ENCODE assay signal across 20 cellular contexts in genomic region chr12:52347016-52347415, GRCh38. TPM values are rescaled to one million over a fixed set of nuclear protein-coding genes. Genes with fewer than 3 reads are reported as not detected.
DNase-seq lines count a peak whose midpoint lies in the region; FAIRE-seq and TF ChIP-seq lines count a peak whose summit lies in the region.
"Had no signal": no experiment of that assay in that cellular context is flagged by ENCODE, and none has a peak within 500 bp of the region (broad histone marks: within the 10 kb centered on the region; RNA-seq: fewer than 3 reads in every experiment).

No MANE protein-coding gene starts in this region.

- no peak overlapping the region for H2AFZ ChIP-seq in osteoblast (ENCODE audit: low read length)

- TF ChIP-seq POLR2A in breast epithelium (IDR thresholded peaks at IDR 0.05) = no peak

- no peaks in the 10 kb centered on the region for H3K79me2 ChIP-seq in osteoblast (ENCODE audit: insufficient read depth, low read length)

- FAIRE-seq in urothelium cell line (lab: Jason Lieb, UNC) = no peak
- FAIRE-seq: A204.1 had no signal

- DNase-seq in breast epithelium (ENCODE audit: low spot score in 2 of 2) (no peak), MCF 10A (ENCODE audit: unreplicated experiment) (no peak), coronary artery (ENCODE audit: low spot score) (no peak), osteoblast (ENCODE audit: insufficient read length, low spot score, missing footprints) (peak; percentile 46), NCI-H2171 (lab: John Stamatoyannopoulos, UW) (no peak), NAMALWA (ENCODE audit: low spot score) (no peak), urothelium cell line (ENCODE audit: low spot score) (no peak), GM19238 (ENCODE audit: insufficient read length, low spot score) (no peak)
- DNase-seq: CD4-positive, CD25-positive, alpha-beta regulatory T cell; IMR-90; Kasumi-1; NCI-H1417; NCI-H1930; NCI-H2171 treated with DMSO at 0.1 percent for 48 hours; NCI-H774; Peyer's patch; SHP77 treated with DMSO at 0.1 percent for 48 hours had no signal

- CTCF ChIA-PET in MCF 10A (lab: Yijun Ruan, JAX) = interaction anchor here (1.2 to 1.3 kb wide), 2 partner anchors 8 to 19 kb away, joined by 3 read pairs; no protein-coding TSS in a partner anchor

- H3K9me3 ChIP-seq in breast epithelium (peaks cover 4 to 14% of the 10 kb centered on the region in 2 donors), osteoblast (ENCODE audit: low read depth, low read length) (no peaks in the 10 kb centered on the region)
- H3K9me3 ChIP-seq: Peyer's patch had no signal

- intact Hi-C loops in breast epithelium (cut with DNase I; ENCODE audit: low total_unique reads) (no loop called here), MCF 10A (cut with micrococcal nuclease) (no loop called here)

- peaks cover 13% of the 10 kb centered on the region for H3K4me1 Mint-ChIP-seq in MCF 10A (ENCODE audit: insufficient read depth, unreplicated experiment)

- H3K36me3 Mint-ChIP-seq in MCF 10A (ENCODE audit: insufficient read depth, unreplicated experiment) = no peaks in the 10 kb centered on the region
- H3K36me3 Mint-ChIP-seq: CD4-positive, CD25-positive, alpha-beta regulatory T cell had no signal

- no peak overlapping the region for H3K4me2 ChIP-seq in osteoblast (ENCODE audit: insufficient read depth, low read length)

- TF ChIP-seq CTCF in breast epithelium (IDR thresholded peaks at IDR 0.05) (no peak), MCF 10A (IDR thresholded peaks at IDR 0.05; ENCODE audit: unreplicated experiment) (no peak), coronary artery (IDR thresholded peaks at IDR 0.05) (no peak), osteoblast (IDR thresholded peaks at IDR 0.05; ENCODE audit: extremely low read depth, low read depth, low read length) (no peak)

- no peak overlapping the region for H3K27ac Mint-ChIP-seq in MCF 10A (ENCODE audit: low read depth, unreplicated experiment)

- no TSS peak for BruUV-seq in MCF 10A (replicated peaks; lab: Mats Ljungman, UMichigan)

- H3K36me3 ChIP-seq in breast epithelium (no peaks in the 10 kb centered on the region), osteoblast (ENCODE audit: insufficient read depth, low read length) (no peaks in the 10 kb centered on the region)
- H3K36me3 ChIP-seq: HAP-1, Peyer's patch had no signal

- H3K4me1 ChIP-seq in breast epithelium = no peaks in the 10 kb centered on the region
- peaks cover 5% of the 10 kb centered on the region for H3K4me1 ChIP-seq in osteoblast (ENCODE audit: insufficient read depth, low read length)
- H3K4me1 ChIP-seq: HAP-1, Peyer's patch had no signal

- no peak overlapping the region for H3K4me3 ChIP-seq in breast epithelium
- H3K4me3 ChIP-seq in coronary artery = no peak overlapping the region
- no peak overlapping the region for H3K4me3 ChIP-seq in osteoblast (ENCODE audit: insufficient read depth, low read length)
- H3K4me3 ChIP-seq: HAP-1, Peyer's patch had no signal

- POLR2A ChIA-PET in MCF 10A (lab: Yijun Ruan, JAX) = interaction anchor here (0.8 kb wide), 1 partner anchor 69 kb away, joined by 3 read pairs; no protein-coding TSS in a partner anchor

- peaks cover 3% of the 10 kb centered on the region for H3K27me3 Mint-ChIP-seq in MCF 10A (ENCODE audit: insufficient read depth, unreplicated experiment)
- H3K27me3 Mint-ChIP-seq: CD4-positive, CD25-positive, alpha-beta regulatory T cell had no signal

- H3K27me3 ChIP-seq in breast epithelium (no peaks in the 10 kb centered on the region), osteoblast (ENCODE audit: insufficient read depth, low read length) (peaks cover 48% of the 10 kb centered on the region)
- H3K27me3 ChIP-seq: Peyer's patch had no signal

- no peaks in the 10 kb centered on the region for H4K20me1 ChIP-seq in osteoblast (ENCODE audit: insufficient read depth, low read length)

- H3K27ac ChIP-seq in breast epithelium = peak overlapping the region; percentile 45 to 68
- peak overlapping the region; percentile 4 to 65 for H3K27ac ChIP-seq in coronary artery
- no peak overlapping the region for H3K27ac ChIP-seq in osteoblast (ENCODE audit: low read depth, low read length)
- H3K27ac ChIP-seq: Peyer's patch had no signal

- H3K9me3 Mint-ChIP-seq in MCF 10A (ENCODE audit: unreplicated experiment) = no peaks in the 10 kb centered on the region

- no peak overlapping the region for H3K4me3 Mint-ChIP-seq in MCF 10A (ENCODE audit: unreplicated experiment)
- H3K4me3 Mint-ChIP-seq: CD4-positive, CD25-positive, alpha-beta regulatory T cell had no signal

RNA-seq across cellular contexts. Expression of gene KRT85, which starts 20.3 kb away (rescaled TPM):
- total RNA-seq in breast epithelium = not detected
- 0.23 TPM in 1 of 2 replicates, not detected in the other for total RNA-seq in MCF 10A (2022)
- total RNA-seq in osteoblast = not detected in 2 replicates
- total RNA-seq: CD4-positive, CD25-positive, alpha-beta regulatory T cell; IMR-90; NCI-H460; Peyer's patch had no signal

RNA-seq across cellular contexts. Expression of gene KRT83, which starts 25.8 kb away (rescaled TPM):
- under 1 TPM in 2 of 3 donors, not detected in 1; 0.33 to 0.59 TPM for total RNA-seq in breast epithelium
- total RNA-seq in MCF 10A (2022) = 12.2 and 14.5 TPM in 2 replicates
- total RNA-seq in osteoblast = not detected in 2 replicates
- total RNA-seq: CD4-positive, CD25-positive, alpha-beta regulatory T cell; IMR-90; Peyer's patch had no signal

RNA-seq across cellular contexts. Expression of gene KRT84, which starts 38.4 kb away (rescaled TPM):
- total RNA-seq in breast epithelium = not detected
- total RNA-seq in MCF 10A (2022) = not detected in 2 replicates
- not detected in 2 replicates for total RNA-seq in osteoblast
- total RNA-seq: CD4-positive, CD25-positive, alpha-beta regulatory T cell; IMR-90; NCI-H460; Peyer's patch had no signal

RNA-seq across cellular contexts. Expression of gene KRT81, which starts 55.7 kb away (rescaled TPM):
- total RNA-seq in breast epithelium (10 to 100 TPM in 1 of 3 donors, 1 to 10 TPM in 1, not detected in 1; 3.6 to 29.9 TPM), MCF 10A (2022) (2,023 and 2,244 TPM in 2 replicates), osteoblast (0.29 TPM in 1 of 2 replicates, not detected in the other)
- total RNA-seq: CD4-positive, CD25-positive, alpha-beta regulatory T cell; Peyer's patch had no signal

RNA-seq across cellular contexts. Expression of gene KRT82, which starts 59.1 kb away (rescaled TPM):
- total RNA-seq in breast epithelium (not detected), MCF 10A (2022) (not detected in 2 replicates), osteoblast (not detected in 2 replicates)
- total RNA-seq: CD4-positive, CD25-positive, alpha-beta regulatory T cell; IMR-90; NCI-H460; Peyer's patch had no signal
